In the genomic region with DNA sequence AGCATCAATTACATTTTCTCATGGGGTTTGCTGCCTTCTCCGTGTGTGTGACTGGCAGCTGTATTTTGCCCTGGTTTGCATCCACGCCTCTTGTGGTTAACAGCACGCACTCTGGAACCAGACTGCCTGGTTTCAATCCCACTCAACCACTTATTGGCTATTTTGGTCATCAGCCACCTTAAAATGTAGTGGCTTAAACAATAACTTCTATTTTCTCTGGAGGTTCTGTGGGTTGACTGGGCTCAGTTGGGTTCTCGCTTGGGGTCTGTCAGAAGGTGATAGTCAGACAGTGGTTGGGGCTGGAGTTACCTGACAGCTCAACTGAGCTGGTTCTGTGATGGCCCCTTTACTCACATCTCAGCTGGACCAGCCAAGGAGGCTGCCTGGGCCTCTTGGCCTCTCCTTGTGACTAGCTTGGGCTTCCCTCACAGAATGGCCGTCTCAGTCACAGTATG, we compare ENCODE assay signal across 10 cellular contexts. TPM values are rescaled to one million over a fixed set of nuclear protein-coding genes. Genes with fewer than 3 reads are reported as not detected.
DNase-seq lines count a peak whose midpoint lies in the region; ATAC-seq and TF ChIP-seq lines count a peak whose summit lies in the region.
"Had no signal": no experiment of that assay in that cellular context is flagged by ENCODE, and none has a peak within 500 bp of the region (broad histone marks: within the 10 kb centered on the region; RNA-seq: fewer than 3 reads in every experiment).

No MANE protein-coding gene starts in this region.

- peak overlapping the region; percentile 97 for H3K27ac ChIP-seq in CD4-positive, alpha-beta T cell (ENCODE audit: low read depth, low read length)
- no peak overlapping the region for H3K27ac ChIP-seq in tibial artery

- H3K9me3 Mint-ChIP-seq in CD4-positive, alpha-beta T cell, result no peaks in the 10 kb centered on the region
- H3K9me3 Mint-ChIP-seq in naive B cell, result no peaks in the 10 kb centered on the region

- peak overlapping the region; percentile 68 for H3K4me3 Mint-ChIP-seq in CD4-positive, alpha-beta T cell
- peak overlapping the region in 3 of 8 donors; percentile 0 to 84 (median 29) for H3K4me3 Mint-ChIP-seq in naive B cell

- no peak overlapping the region for H3K4me3 ChIP-seq in tibial artery

- POLR2A ChIA-PET in CD4-positive, alpha-beta T cell (lab: Charles Lee), result interaction anchor here (1.4 to 8.9 kb wide), 6 partner anchors 10 to 162 kb away, joined by 3 to 209 read pairs (median 18); partner anchors contain the start of genes EHD4 and MAPKBP1

- TF ChIP-seq CTCF in CD4-positive, alpha-beta T cell (IDR thresholded peaks at IDR 0.05), result no peak
- no peak for TF ChIP-seq CTCF in tibial artery (IDR thresholded peaks at IDR 0.05)

- H3K27me3 ChIP-seq in CD4-positive, alpha-beta T cell (ENCODE audit: control insufficient read depth, insufficient read depth, low read length), result no peaks in the 10 kb centered on the region
- H3K27me3 ChIP-seq in tibial artery, result no peaks in the 10 kb centered on the region

- H3K36me3 ChIP-seq in tibial artery, result peaks cover 0 to 14% (median 7%) of the 10 kb centered on the region in 3 donors

- CTCF ChIA-PET in CD4-positive, alpha-beta T cell (lab: Charles Lee), result interaction anchor here (1.3 to 3.9 kb wide), 5 partner anchors 10 to 41 kb away, joined by 3 to 42 read pairs (median 11); partner anchors contain the start of gene EHD4

- peaks cover 4% of the 10 kb centered on the region for H3K36me3 Mint-ChIP-seq in CD4-positive, alpha-beta T cell (ENCODE audit: low read depth)
- peaks cover 0 to 4% of the 10 kb centered on the region in 2 donors for H3K36me3 Mint-ChIP-seq in naive B cell

- peak overlapping the region; percentile 89 for H3K27ac Mint-ChIP-seq in CD4-positive, alpha-beta T cell
- peak overlapping the region; percentile 46 to 99 (median 90) for H3K27ac Mint-ChIP-seq in naive B cell

- H3K4me1 Mint-ChIP-seq in CD4-positive, alpha-beta T cell (ENCODE audit: low read depth), result peaks cover 56% of the 10 kb centered on the region
- peaks cover 27 to 50% (median 35%) of the 10 kb centered on the region in 3 donors for H3K4me1 Mint-ChIP-seq in naive B cell

- intact Hi-C loops in CD4-positive, alpha-beta T cell (cut with DNase I, micrococcal nuclease), result loop anchor here (2.0 to 5.0 kb wide), 5 partner anchors 29 to 337 kb away; partner anchors contain the start of genes GANC (in 1 of the 2), JMJD7 (in 1 of the 2), SPTBN5 (in 1 of the 2) and TMEM87A (in 1 of the 2)
- intact Hi-C loops in tibial artery (cut with DNase I; ENCODE audit: low total_unique reads), result no loop called here

- no peak for DNase-seq in CD4-positive, alpha-beta T cell
- peak; percentile 62 to 65 for DNase-seq in activated T-cell treated with anti-CD3 and anti-CD28 coated beads, Interleukin-2, amount 50 U/mL, for 48 hours
- DNase-seq in naive B cell (no peak), A172 (ENCODE audit: low spot score) (no peak), tibial artery (no peak), HuH-7.5 (ENCODE audit: low spot score) (no peak)
- DNase-seq: GDM1, NCI-H1436 had no signal

- no peak for ATAC-seq in CD4-positive, alpha-beta T cell (ENCODE audit: poor library complexity)
- peak; percentile 62 for ATAC-seq in GM21576 (IDR thresholded peaks at IDR 0.05; ENCODE audit: unreplicated experiment)
- ATAC-seq in naive B cell (ENCODE audit: low read depth in 2 of 2), result no peak
- ATAC-seq in HG02981 (IDR thresholded peaks at IDR 0.05; ENCODE audit: unreplicated experiment), result no peak

- peaks cover 0 to 44% (median 35%) of the 10 kb centered on the region in 4 donors for H3K4me1 ChIP-seq in tibial artery

- no peaks in the 10 kb centered on the region for H3K27me3 Mint-ChIP-seq in CD4-positive, alpha-beta T cell
- H3K27me3 Mint-ChIP-seq in naive B cell, result no peaks in the 10 kb centered on the region

- no peaks in the 10 kb centered on the region for H3K9me3 ChIP-seq in CD4-positive, alpha-beta T cell (ENCODE audit: control insufficient read depth, low read length)
- H3K9me3 ChIP-seq in tibial artery, result no peaks in the 10 kb centered on the region

RNA-seq across cellular contexts. Expression of gene EHD4, which starts 36.8 kb away (rescaled TPM):
- 10 to 100 TPM; 39.8 to 40.5 TPM for total RNA-seq in CD4-positive, alpha-beta T cell
- polyA plus RNA-seq in naive B cell (ENCODE audit: low read depth in 6 of 6), result 1 to 10 TPM; 4.1 to 9.2 (median 6.9) TPM
- total RNA-seq in A172 (2014; rRNA removed; shearing (Covaris generic)), result 15.4 and 15.5 TPM in 2 replicates

RNA-seq across cellular contexts. Expression of gene SPTBN5, which starts 41.7 kb away (rescaled TPM):
- 1 to 10 TPM; 2.2 to 2.3 TPM for total RNA-seq in CD4-positive, alpha-beta T cell
- not detected for polyA plus RNA-seq in naive B cell (ENCODE audit: low read depth in 6 of 6)
- 0.16 and 0.22 TPM in 2 replicates for total RNA-seq in A172 (2014; rRNA removed; shearing (Covaris generic))

Comparison
In these comparisons a context has a peak if more than half of its experiments do, and no peak if none do; other contexts are left out.
1. DNase-seq: peak in activated T-cell treated with anti-CD3 and anti-CD28 coated beads, Interleukin-2, amount 50 U/mL, for 48 hours (2 of 2); none in CD4-positive, alpha-beta T cell (0 of 10), naive B cell (single experiment), A172 (single experiment), tibial artery (0 of 2) and HuH-7.5 (single experiment).